30 cellular contexts compared by ENCODE assay signal in the genomic region with DNA sequence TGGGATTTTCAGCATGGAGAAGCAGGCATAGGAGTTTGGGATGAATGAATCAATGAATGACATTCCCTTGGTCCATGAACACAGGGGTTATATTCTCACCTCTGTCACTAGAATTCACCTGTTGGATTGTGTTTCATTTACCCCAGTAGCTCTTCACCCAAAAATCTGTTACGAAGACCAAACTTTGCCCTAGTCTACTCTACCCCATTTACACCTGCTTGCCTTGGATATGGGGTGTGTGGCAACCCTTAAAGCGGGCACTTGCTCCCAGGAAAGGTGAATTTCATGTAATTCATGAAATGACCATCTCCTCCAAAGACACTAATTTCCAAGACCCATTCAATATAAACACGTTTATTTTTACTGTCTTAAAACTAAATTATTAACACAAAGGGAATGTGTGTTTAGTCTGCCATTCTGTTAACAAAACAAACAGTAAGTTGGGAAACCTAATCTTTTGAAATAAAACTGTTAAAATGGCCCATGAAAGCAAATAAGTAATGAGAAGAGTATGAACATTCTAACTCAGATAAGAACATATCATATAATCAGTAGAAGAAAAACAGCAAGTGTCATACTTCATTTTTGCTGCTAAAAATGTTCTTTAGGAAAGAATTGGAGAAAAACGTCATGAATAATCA.
"Had no signal": no experiment of that assay in that cellular context is flagged by ENCODE, and none has a peak within 500 bp of the region (broad histone marks: within the 10 kb centered on the region; RNA-seq: fewer than 3 reads in every experiment).

No MANE protein-coding gene starts in this region.

- H3K4me1 Mint-ChIP-seq: endodermal cell; nephron; stimulated activated effector memory CD8-positive, alpha-beta T cell treated with anti-CD3 and anti-CD28 coated beads, Interleukin-12 subunit alpha, Interleukin-12 subunit beta, amount 100 ng/mL, for 72 hours had no signal

- H3K9me3 ChIP-seq: esophagus muscularis mucosa, heart right ventricle, prostate gland, right atrium auricular region, sigmoid colon, testis, tibial artery had no signal

- H3K4me3 ChIP-seq: dorsolateral prefrontal cortex, esophagus muscularis mucosa, heart right ventricle, prostate gland, right atrium auricular region, sigmoid colon, testis, tibial artery had no signal

- H3K27ac ChIP-seq: dorsolateral prefrontal cortex, epithelial cell of prostate, esophagus muscularis mucosa, heart right ventricle, prostate gland, right atrium auricular region, sigmoid colon, testis, tibial artery had no signal

- FAIRE-seq: colon had no signal

- H3K9me3 Mint-ChIP-seq: endodermal cell; naive thymus-derived CD4-positive, alpha-beta T cell; nephron; stimulated activated effector memory CD8-positive, alpha-beta T cell treated with anti-CD3 and anti-CD28 coated beads, Interleukin-12 subunit alpha, Interleukin-12 subunit beta, amount 100 ng/mL, for 72 hours; type B pancreatic cell had no signal

- DNase-seq: cerebellar nuclear complex; dorsolateral prefrontal cortex; effector CD4-positive, alpha-beta T cell; endodermal cell; foreskin melanocyte; glutamatergic neuron; heart right ventricle; hippocampal formation; islet precursor cell; kidney glomerular epithelial cell; left colon; mesenchymal stem cell; midbrain; naive thymus-derived CD4-positive, alpha-beta T cell; nucleus accumbens; sigmoid colon; stimulated activated CD4-positive, alpha-beta T cell treated with anti-CD3 and anti-CD28 coated beads, Interleukin-2, amount 100 ng/mL, for 24 hours; stimulated activated CD4-positive, alpha-beta T cell treated with anti-CD3 and anti-CD28 coated beads, Interleukin-4, amount 100 ng/mL, for 24 hours; stimulated activated naive CD8-positive, alpha-beta T cell treated with anti-CD3 and anti-CD28 coated beads, Interleukin-15, Interleukin-2, amounts not matched to agents 100 U/mL and 50 U/mL, for 24 hours; substantia nigra; testis; tibial artery had no signal

- H3K4me3 Mint-ChIP-seq: endodermal cell; naive thymus-derived CD4-positive, alpha-beta T cell; nephron; stimulated activated effector memory CD8-positive, alpha-beta T cell treated with anti-CD3 and anti-CD28 coated beads, Interleukin-12 subunit alpha, Interleukin-12 subunit beta, amount 100 ng/mL, for 72 hours; type B pancreatic cell had no signal

- H3K36me3 ChIP-seq: esophagus muscularis mucosa, heart right ventricle, prostate gland, right atrium auricular region, sigmoid colon, tibial artery had no signal

- H3K27me3 ChIP-seq: esophagus muscularis mucosa, right atrium auricular region, sigmoid colon, testis, tibial artery had no signal

- H3K36me3 Mint-ChIP-seq: naive thymus-derived CD4-positive, alpha-beta T cell; stimulated activated effector memory CD8-positive, alpha-beta T cell treated with anti-CD3 and anti-CD28 coated beads, Interleukin-12 subunit alpha, Interleukin-12 subunit beta, amount 100 ng/mL, for 72 hours had no signal

- ATAC-seq: heart right ventricle; left colon; naive thymus-derived CD4-positive, alpha-beta T cell; stimulated activated effector memory CD8-positive, alpha-beta T cell treated with anti-CD3 and anti-CD28 coated beads, Interleukin-12 subunit alpha, Interleukin-12 subunit beta, amount 100 ng/mL, for 72 hours; stimulated activated naive CD8-positive, alpha-beta T cell treated with anti-CD3 and anti-CD28 coated beads, Interleukin-15, Interleukin-2, amounts not matched to agents 100 U/mL and 50 U/mL, for 24 hours had no signal

- H3K4me1 ChIP-seq: esophagus muscularis mucosa, prostate gland, sigmoid colon, testis, tibial artery had no signal

- H3K27ac Mint-ChIP-seq: endodermal cell; naive thymus-derived CD4-positive, alpha-beta T cell; nephron; stimulated activated effector memory CD8-positive, alpha-beta T cell treated with anti-CD3 and anti-CD28 coated beads, Interleukin-12 subunit alpha, Interleukin-12 subunit beta, amount 100 ng/mL, for 72 hours; type B pancreatic cell had no signal

- H3K27me3 Mint-ChIP-seq: type B pancreatic cell had no signal
